ENCODE assay signal across 8 cellular contexts in the genomic region with DNA sequence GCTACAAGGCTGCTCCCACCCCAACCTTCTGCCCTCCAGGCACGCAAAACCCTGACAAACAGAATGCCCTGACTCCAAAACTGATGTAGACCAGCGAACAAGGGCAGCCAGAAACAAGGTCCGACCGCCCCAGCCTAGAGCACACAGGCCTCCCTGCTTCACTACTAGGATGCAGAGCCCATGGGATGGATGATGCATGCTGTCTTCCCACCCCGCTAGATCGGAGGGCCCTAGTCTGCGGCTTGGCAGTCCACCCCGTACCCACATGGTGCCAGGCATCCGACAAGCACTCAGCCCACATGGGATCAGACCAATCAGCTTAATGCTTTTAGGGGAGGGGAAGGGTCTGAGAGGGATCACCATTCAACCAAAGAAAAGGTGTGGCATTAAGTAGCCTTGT. TPM values are rescaled to one million over a fixed set of nuclear protein-coding genes. Genes with fewer than 3 reads are reported as not detected.
DNase-seq lines count a peak whose midpoint lies in the region; ATAC-seq and TF ChIP-seq lines count a peak whose summit lies in the region.

No MANE protein-coding gene starts in this region.

- ATAC-seq in activated naive CD8-positive, alpha-beta T cell treated with anti-CD3 and anti-CD28 coated beads, Interleukin-2, amount 10 ng/mL, durations not matched to agents 7 days and 5 days (ENCODE audit: low read depth), result no peak
- ATAC-seq in GM21528 (IDR thresholded peaks at IDR 0.05; ENCODE audit: low FRiP score, unreplicated experiment) (no peak), GM19351 (IDR thresholded peaks at IDR 0.05; ENCODE audit: unreplicated experiment) (no peak), GM19023 (IDR thresholded peaks at IDR 0.05; ENCODE audit: unreplicated experiment) (no peak)

- peaks cover 69% of the 10 kb centered on the region for H3K4me1 Mint-ChIP-seq in activated T-cell treated with anti-CD3 and anti-CD28 coated beads, Interleukin-2, amount 50 U/mL, for 24 hours (ENCODE audit: low read depth)
- H3K4me1 Mint-ChIP-seq in activated naive CD8-positive, alpha-beta T cell treated with anti-CD3 and anti-CD28 coated beads, Interleukin-2, amount 10 ng/mL, durations not matched to agents 7 days and 5 days, result peaks cover 31% of the 10 kb centered on the region

- no peak for DNase-seq in activated T-cell treated with anti-CD3 and anti-CD28 coated beads, Interleukin-2, amount 50 U/mL, for 24 hours
- no peak for DNase-seq in activated T-cell treated with anti-CD3 and anti-CD28 coated beads for 4 hours
- DNase-seq in activated naive CD8-positive, alpha-beta T cell treated with anti-CD3 and anti-CD28 coated beads, Interleukin-2, amount 10 ng/mL, durations not matched to agents 7 days and 5 days, result no peak
- DNase-seq in kidney epithelial cell (ENCODE audit: low read depth), result no peak
- no peak for DNase-seq in testis

- TF ChIP-seq POLR2A in testis (IDR thresholded peaks at IDR 0.05), result no peak

- H3K36me3 ChIP-seq in kidney epithelial cell (ENCODE audit: control insufficient read depth, insufficient read depth, low read length) (peaks cover 2% of the 10 kb centered on the region), testis (ENCODE audit: low read depth, missing control alignments) (no peaks in the 10 kb centered on the region)

- peaks cover 44% of the 10 kb centered on the region for H3K4me1 ChIP-seq in testis

- TF ChIP-seq CTCF in kidney epithelial cell (IDR thresholded peaks at IDR 0.05; ENCODE audit: insufficient read depth, low read length, poor library complexity, severe bottlenecking) (no peak), testis (IDR thresholded peaks at IDR 0.05) (no peak)

- no peaks in the 10 kb centered on the region for H3K9me3 ChIP-seq in testis

- POLR2A ChIA-PET in activated naive CD8-positive, alpha-beta T cell treated with anti-CD3 and anti-CD28 coated beads, Interleukin-2, amount 10 ng/mL, durations not matched to agents 7 days and 5 days (lab: Charles Lee), result interaction anchor here (1.0 to 3.6 kb wide), 6 partner anchors 8 to 345 kb away, joined by 3 to 17 read pairs (median 7); partner anchors contain the start of genes PATZ1 and SFI1

- peaks cover 36% of the 10 kb centered on the region for H3K36me3 Mint-ChIP-seq in activated T-cell treated with anti-CD3 and anti-CD28 coated beads, Interleukin-2, amount 50 U/mL, for 24 hours (ENCODE audit: low read depth)
- peaks cover 2% of the 10 kb centered on the region for H3K36me3 Mint-ChIP-seq in activated naive CD8-positive, alpha-beta T cell treated with anti-CD3 and anti-CD28 coated beads, Interleukin-2, amount 10 ng/mL, durations not matched to agents 7 days and 5 days

- peak overlapping the region; percentile 87 for H3K4me3 Mint-ChIP-seq in activated T-cell treated with anti-CD3 and anti-CD28 coated beads, Interleukin-2, amount 50 U/mL, for 24 hours
- peak overlapping the region; percentile 84 for H3K4me3 Mint-ChIP-seq in activated naive CD8-positive, alpha-beta T cell treated with anti-CD3 and anti-CD28 coated beads, Interleukin-2, amount 10 ng/mL, durations not matched to agents 7 days and 5 days

- H3K27me3 ChIP-seq in kidney epithelial cell (ENCODE audit: control insufficient read depth, insufficient read depth, low read length) (no peaks in the 10 kb centered on the region), testis (no peaks in the 10 kb centered on the region)

- no peaks in the 10 kb centered on the region for H3K27me3 Mint-ChIP-seq in activated T-cell treated with anti-CD3 and anti-CD28 coated beads, Interleukin-2, amount 50 U/mL, for 24 hours
- H3K27me3 Mint-ChIP-seq in activated naive CD8-positive, alpha-beta T cell treated with anti-CD3 and anti-CD28 coated beads, Interleukin-2, amount 10 ng/mL, durations not matched to agents 7 days and 5 days, result no peaks in the 10 kb centered on the region

- H3K4me3 ChIP-seq in kidney epithelial cell (ENCODE audit: low read depth, low read length) (peak overlapping the region; percentile 67), testis (peak overlapping the region; percentile 81)

- intact Hi-C loops in testis (cut with DNase I; ENCODE audit: low total_unique reads), result no loop called here

- H3K27ac ChIP-seq in testis, result peak overlapping the region; percentile 57 to 85

- no peaks in the 10 kb centered on the region for H3K9me3 Mint-ChIP-seq in activated T-cell treated with anti-CD3 and anti-CD28 coated beads, Interleukin-2, amount 50 U/mL, for 24 hours
- H3K9me3 Mint-ChIP-seq in activated naive CD8-positive, alpha-beta T cell treated with anti-CD3 and anti-CD28 coated beads, Interleukin-2, amount 10 ng/mL, durations not matched to agents 7 days and 5 days, result no peaks in the 10 kb centered on the region

- H3K27ac Mint-ChIP-seq in activated T-cell treated with anti-CD3 and anti-CD28 coated beads, Interleukin-2, amount 50 U/mL, for 24 hours, result peak overlapping the region; percentile 96
- H3K27ac Mint-ChIP-seq in activated naive CD8-positive, alpha-beta T cell treated with anti-CD3 and anti-CD28 coated beads, Interleukin-2, amount 10 ng/mL, durations not matched to agents 7 days and 5 days, result peak overlapping the region; percentile 87

- 45 to 50% methylated on average over 5 to 9 of the region's 9 CpGs for WGBS in testis, 2 donors

RNA-seq across cellular contexts. Expression of gene PISD, which starts 30.6 kb away (rescaled TPM):
- total RNA-seq in activated naive CD8-positive, alpha-beta T cell treated with anti-CD3 and anti-CD28 coated beads, Interleukin-2, amount 10 ng/mL, durations not matched to agents 7 days and 5 days, result 10 to 100 TPM; 25.4 to 26.1 TPM
- 83.3 and 88.3 TPM in 2 replicates for total RNA-seq in kidney epithelial cell
- total RNA-seq in testis, result 100 to 1,000 TPM; 120 to 126 TPM
- 93.5 TPM for polyA plus RNA-seq in testis (ENCODE audit: insufficient read depth, low read depth, low replicate concordance)
